ENCODE assay signal across 11 cellular contexts in the genomic region with DNA sequence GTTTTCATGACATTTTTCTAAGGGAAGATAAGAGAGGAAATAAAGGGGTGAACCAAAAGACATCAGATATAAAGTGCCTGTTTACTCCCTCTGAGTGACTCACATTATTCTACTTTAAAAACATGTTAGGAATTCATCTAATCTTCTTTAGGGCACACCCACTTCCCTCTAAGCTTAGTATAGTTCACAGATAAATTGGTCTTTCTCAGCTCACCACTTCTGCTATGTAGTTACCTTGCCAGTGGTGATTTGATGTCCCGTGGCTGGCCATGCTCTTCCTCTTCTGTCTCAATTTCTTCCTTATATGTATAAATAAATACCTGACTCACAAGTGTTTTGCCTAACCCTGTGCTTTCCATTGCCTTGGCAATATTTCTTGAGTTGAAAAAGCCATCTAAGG.
A peak's percentile ranks its signal among the peaks of the same experiment; 100 is the strongest.
DNase-seq lines count a peak whose midpoint lies in the region; ATAC-seq and TF ChIP-seq lines count a peak whose summit lies in the region.
"Had no signal": no experiment of that assay in that cellular context is flagged by ENCODE, and none has a peak within 500 bp of the region (broad histone marks: within the 10 kb centered on the region; RNA-seq: fewer than 3 reads in every experiment).

No MANE protein-coding gene starts in this region.

- H3K4me2 ChIP-seq in HCT116 (ENCODE audit: low read length), result peak overlapping the region; percentile 77

- no peaks in the 10 kb centered on the region for H3K27me3 ChIP-seq in HCT116 (ENCODE audit: insufficient read depth, low read length)
- no peaks in the 10 kb centered on the region for H3K27me3 ChIP-seq in gastroesophageal sphincter
- H3K27me3 ChIP-seq in H7 (ENCODE audit: control insufficient read depth, insufficient read depth, low read length), result no peaks in the 10 kb centered on the region
- H3K27me3 ChIP-seq: ovary, thyroid gland had no signal

- peaks cover 7% of the 10 kb centered on the region for H3K4me1 Mint-ChIP-seq in T-helper 17 cell
- H3K4me1 Mint-ChIP-seq: activated naive CD8-positive, alpha-beta T cell treated with anti-CD3 and anti-CD28 coated beads, Interleukin-2, amount 10 ng/mL, durations not matched to agents 7 days and 5 days had no signal

- no peak overlapping the region for H3K27ac Mint-ChIP-seq in T-helper 17 cell
- H3K27ac Mint-ChIP-seq: activated naive CD8-positive, alpha-beta T cell treated with anti-CD3 and anti-CD28 coated beads, Interleukin-2, amount 10 ng/mL, durations not matched to agents 7 days and 5 days had no signal

- H3K79me2 ChIP-seq in HCT116 (ENCODE audit: insufficient read depth, low read length), result peaks cover 35% of the 10 kb centered on the region

- intact Hi-C loops in HCT116 (cut with micrococcal nuclease), result no loop called here

- no peaks in the 10 kb centered on the region for H4K20me1 ChIP-seq in HCT116 (ENCODE audit: insufficient read depth)

- WGBS in gastroesophageal sphincter (ENCODE audit: low coverage in 1 of 2), 2 donors, result 0 to 15% methylated on average over 1 of the region's 1 CpG

- POLR2A ChIA-PET in HCT116 (lab: Charles Lee), result no interaction called here

- CTCF ChIA-PET in HCT116 (lab: Charles Lee), result no interaction called here

- TF ChIP-seq CTCF in HCT116 (IDR thresholded peaks at IDR 0.05 in 2 of 3, conservative IDR thresholded peaks at IDR 0.05 in 1 of 3; ENCODE audit: borderline replicate concordance in 1 of 3, insufficient read depth in 1 of 3, low read depth in 2 of 3, low read length in 2 of 3) (no peak), gastroesophageal sphincter (IDR thresholded peaks at IDR 0.05) (no peak), retinal pigment epithelial cell (conservative IDR thresholded peaks at IDR 0.05; ENCODE audit: low read depth, low read length) (no peak)

- H3K9me3 ChIP-seq in HCT116 (ENCODE audit: control insufficient read depth in 1 of 2, insufficient read depth in 1 of 2, low read depth in 1 of 2, low read length in 2 of 2), result no peaks in the 10 kb centered on the region
- no peaks in the 10 kb centered on the region for H3K9me3 ChIP-seq in T-helper 17 cell (ENCODE audit: control insufficient read depth, low read length, poor library complexity, severe bottlenecking)
- H3K9me3 ChIP-seq in gastroesophageal sphincter, result no peaks in the 10 kb centered on the region
- H3K9me3 ChIP-seq: ovary, thyroid gland had no signal

- H3K9ac ChIP-seq in HCT116 (ENCODE audit: low read length), result peak overlapping the region; percentile 47

- DNase-seq in HCT116 (ENCODE audit: low read depth, low spot score) (peak; percentile 43), T-helper 17 cell (no peak), retinal pigment epithelial cell (ENCODE audit: low read depth) (peak; percentile 93), NCI-H187 treated with DMSO at 0.1 percent for 48 hours (lab: John Stamatoyannopoulos, UW) (no peak), H7 (no peak)
- no peak for DNase-seq in stimulated activated CD4-positive, alpha-beta T cell treated with anti-CD3 and anti-CD28 coated beads, Interleukin-15, amount 100 ng/mL, for 24 hours
- DNase-seq: activated naive CD8-positive, alpha-beta T cell treated with anti-CD3 and anti-CD28 coated beads, Interleukin-2, amount 10 ng/mL, durations not matched to agents 7 days and 5 days; ovary; thyroid gland had no signal

- H3K36me3 Mint-ChIP-seq in T-helper 17 cell (ENCODE audit: low read depth), result peaks cover 4% of the 10 kb centered on the region
- H3K36me3 Mint-ChIP-seq: activated naive CD8-positive, alpha-beta T cell treated with anti-CD3 and anti-CD28 coated beads, Interleukin-2, amount 10 ng/mL, durations not matched to agents 7 days and 5 days had no signal

- TF ChIP-seq POLR2A in HCT116 (IDR thresholded peaks at IDR 0.05; ENCODE audit: borderline replicate concordance, extremely low read depth, insufficient read depth, insufficient read length) (no peak), gastroesophageal sphincter (IDR thresholded peaks at IDR 0.05) (no peak)

- ATAC-seq in HCT116, result peak; percentile 82
- peak; percentile 21 for ATAC-seq in T-helper 17 cell
- ATAC-seq in gastroesophageal sphincter, result peak; percentile 22
- ATAC-seq in GM21786 (IDR thresholded peaks at IDR 0.05; ENCODE audit: unreplicated experiment), result no peak

- no peak overlapping the region for H3K4me3 Mint-ChIP-seq in T-helper 17 cell
- H3K4me3 Mint-ChIP-seq: activated naive CD8-positive, alpha-beta T cell treated with anti-CD3 and anti-CD28 coated beads, Interleukin-2, amount 10 ng/mL, durations not matched to agents 7 days and 5 days had no signal

- no peaks in the 10 kb centered on the region for H3K27me3 Mint-ChIP-seq in T-helper 17 cell
- H3K27me3 Mint-ChIP-seq: activated naive CD8-positive, alpha-beta T cell treated with anti-CD3 and anti-CD28 coated beads, Interleukin-2, amount 10 ng/mL, durations not matched to agents 7 days and 5 days had no signal

- no peak for TF ChIP-seq RAD21 in HCT116 (IDR thresholded peaks at IDR 0.05; ENCODE audit: low read depth)

- H3K36me3 ChIP-seq in HCT116 (ENCODE audit: control insufficient read depth in 1 of 2, insufficient read depth in 2 of 2, low read length in 2 of 2) (peaks cover 0 to 8% of the 10 kb centered on the region in 2 experiments; a peak in 1 of 4 replicates), gastroesophageal sphincter (no peaks in the 10 kb centered on the region), H7 (replicated peaks; ENCODE audit: control insufficient read depth, insufficient read depth, low read length) (no peaks in the 10 kb centered on the region)
- H3K36me3 ChIP-seq: ovary, thyroid gland had no signal

- no TSS peak for BruUV-seq in HCT116 (replicated peaks; lab: Mats Ljungman, UMichigan)

- RAD21 ChIA-PET in HCT116 (lab: Charles Lee; ENCODE audit: low non-redundant PET in 1 of 2, low total read pairs in 2 of 2, uncharacterized antibody in 2 of 2, unreplicated experiment in 2 of 2), result no interaction called here

- peaks cover 61 to 62% of the 10 kb centered on the region in 2 experiments for H3K4me1 ChIP-seq in HCT116 (ENCODE audit: control insufficient read depth in 1 of 2, insufficient read depth in 2 of 2, low read length in 2 of 2)
- H3K4me1 ChIP-seq in gastroesophageal sphincter, result peaks cover 0 to 34% (median 3%) of the 10 kb centered on the region in 3 donors
- H3K4me1 ChIP-seq: thyroid gland had no signal

- no peak overlapping the region for H2AFZ ChIP-seq in HCT116 (ENCODE audit: low read depth, low read length, poor library complexity, severe bottlenecking)

- H3K4me3 ChIP-seq in HCT116 (replicated peaks in 1 of 2; ENCODE audit: low read depth in 1 of 2, low read length in 2 of 2) (peak overlapping the region in 1 of 2 experiments; percentile 46; a peak in 2 of 4 replicates), gastroesophageal sphincter (no peak overlapping the region), retinal pigment epithelial cell (ENCODE audit: low read length) (no peak overlapping the region), H7 (ENCODE audit: insufficient read depth, low read depth, low read length) (no peak overlapping the region)
- H3K4me3 ChIP-seq: ovary, thyroid gland had no signal

- H3K27ac ChIP-seq in HCT116 (ENCODE audit: low read depth, low read length), result peak overlapping the region; percentile 78
- peak overlapping the region in 2 of 4 donors; percentile 15 to 21 for H3K27ac ChIP-seq in gastroesophageal sphincter
- H3K27ac ChIP-seq: thyroid gland had no signal

- no peak for TF ChIP-seq EP300 in gastroesophageal sphincter (IDR thresholded peaks at IDR 0.05)

- H3K9me2 ChIP-seq in HCT116 (ENCODE audit: insufficient read depth), result no peaks in the 10 kb centered on the region

TF ChIP-seq in HCT116, 20 proteins besides CTCF, POLR2A, EP300 and RAD21:
- peak; percentile 52; the same call in 1 of the 2 replicates for TF ChIP-seq JUND (IDR thresholded peaks at IDR 0.05)
- no peak for TF ChIP-seq YY1 (IDR thresholded peaks at IDR 0.05; ENCODE audit: extremely low read depth, insufficient replicate concordance, low read depth, low read length)
- TF ChIP-seq SP1 (IDR thresholded peaks at IDR 0.05; ENCODE audit: low read depth), result peak; percentile 36; the same call in 1 of the 2 replicates
TF ChIP-seq in HCT116: peak in this region for 2.

Comparison
In these comparisons a context has a peak if more than half of its experiments do, and no peak if none do; other contexts are left out.
1. DNase-seq: peak in HCT116 (single experiment) and retinal pigment epithelial cell (single experiment); none in T-helper 17 cell (0 of 3), stimulated activated CD4-positive, alpha-beta T cell treated with anti-CD3 and anti-CD28 coated beads, Interleukin-15, amount 100 ng/mL, for 24 hours (single experiment), NCI-H187 treated with DMSO at 0.1 percent for 48 hours (single experiment) and H7 (single experiment).